ENCODE assay signal across 1 cellular context in the genomic region with DNA sequence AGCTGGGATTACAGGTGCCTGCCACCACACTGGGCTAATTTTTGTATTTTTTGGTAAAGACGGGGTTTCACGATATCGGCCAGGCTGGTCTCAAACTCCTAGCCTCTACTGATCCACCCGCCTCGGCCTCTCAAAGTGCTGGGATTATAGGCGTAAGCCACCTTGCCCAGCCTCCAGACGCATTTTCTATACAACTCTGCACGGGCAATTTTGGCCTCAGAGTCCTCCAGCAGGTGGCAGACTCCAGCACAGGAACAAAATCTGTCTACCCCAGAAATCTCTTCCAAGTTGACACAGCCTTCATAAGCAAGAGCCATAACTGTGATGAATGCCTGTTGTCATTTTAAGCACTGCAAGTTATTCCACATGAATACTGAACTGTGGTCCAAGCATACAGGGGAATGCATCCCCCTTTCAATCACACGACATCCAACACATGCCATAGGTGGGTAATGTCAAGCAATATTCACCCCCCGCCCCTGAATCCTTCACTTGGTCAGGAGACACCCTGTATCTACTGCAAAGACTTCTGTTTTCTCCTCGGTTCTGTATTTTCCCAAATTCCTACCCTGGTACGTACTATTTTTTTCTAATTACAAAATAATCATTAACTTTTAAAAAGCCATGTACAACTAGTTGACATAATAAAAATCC.
TF ChIP-seq lines count a peak whose summit lies in the region.

No MANE protein-coding gene starts in this region.

TF ChIP-seq in H1, 55 proteins besides CTCF, POLR2A, EP300 and RAD21 (continued from another document):
- TF ChIP-seq ATF3 (IDR thresholded peaks at IDR 0.05; ENCODE audit: insufficient read depth, low read depth, low read length) = no peak
- no peak for TF ChIP-seq SUZ12 (IDR thresholded peaks at IDR 0.05; ENCODE audit: low read length)
- TF ChIP-seq CEBPB (IDR thresholded peaks at IDR 0.05; ENCODE audit: low read depth, low read length) = no peak
TF ChIP-seq in H1: peak in this region for 0.
